ENCODE assay signal across 15 cellular contexts in genomic region chr15:32096867-32097266, GRCh38.
"Had no signal": no experiment of that assay in that cellular context is flagged by ENCODE, and none has a peak within 500 bp of the region (broad histone marks: within the 10 kb centered on the region; RNA-seq: fewer than 3 reads in every experiment).

No MANE protein-coding gene starts in this region.

- H3K4me1 Mint-ChIP-seq: activated naive CD8-positive, alpha-beta T cell treated with anti-CD3 and anti-CD28 coated beads, Interleukin-2, amount 50 U/mL, for 24 hours; activated T-helper 17 cell treated with anti-CD3 and anti-CD28 coated beads, Interleukin-2, amount 50 U/mL, for 72 hours; naive B cell; stimulated activated effector memory CD8-positive, alpha-beta T cell treated with anti-CD3 and anti-CD28 coated beads, Interleukin-12 subunit alpha, Interleukin-12 subunit beta, amount 100 ng/mL, for 72 hours had no signal

- H3K4me3 Mint-ChIP-seq: activated naive CD8-positive, alpha-beta T cell treated with anti-CD3 and anti-CD28 coated beads, Interleukin-2, amount 50 U/mL, for 24 hours; activated T-helper 17 cell treated with anti-CD3 and anti-CD28 coated beads, Interleukin-2, amount 50 U/mL, for 72 hours; dendritic cell treated with granulocyte-macrophage colony-stimulating factor and Interleukin-4, amounts not matched to agents 40 ng/mL and 50 ng/mL, for 4 days; naive B cell; stimulated activated effector memory CD8-positive, alpha-beta T cell treated with anti-CD3 and anti-CD28 coated beads, Interleukin-12 subunit alpha, Interleukin-12 subunit beta, amount 100 ng/mL, for 72 hours had no signal

- H3K36me3 Mint-ChIP-seq: naive B cell; stimulated activated effector memory CD8-positive, alpha-beta T cell treated with anti-CD3 and anti-CD28 coated beads, Interleukin-12 subunit alpha, Interleukin-12 subunit beta, amount 100 ng/mL, for 72 hours had no signal

- H3K36me3 ChIP-seq: ascending aorta, heart left ventricle, pancreas, thoracic aorta had no signal

- H3K9me3 Mint-ChIP-seq: activated naive CD8-positive, alpha-beta T cell treated with anti-CD3 and anti-CD28 coated beads, Interleukin-2, amount 50 U/mL, for 24 hours; activated T-helper 17 cell treated with anti-CD3 and anti-CD28 coated beads, Interleukin-2, amount 50 U/mL, for 72 hours; dendritic cell treated with granulocyte-macrophage colony-stimulating factor and Interleukin-4, amounts not matched to agents 40 ng/mL and 50 ng/mL, for 4 days; stimulated activated effector memory CD8-positive, alpha-beta T cell treated with anti-CD3 and anti-CD28 coated beads, Interleukin-12 subunit alpha, Interleukin-12 subunit beta, amount 100 ng/mL, for 72 hours had no signal

- ATAC-seq: activated naive CD8-positive, alpha-beta T cell treated with anti-CD3 and anti-CD28 coated beads, Interleukin-2, amount 50 U/mL, for 24 hours; activated T-helper 17 cell treated with anti-CD3 and anti-CD28 coated beads, Interleukin-2, amount 50 U/mL, for 72 hours; heart left ventricle; left lobe of liver; stimulated activated effector memory CD8-positive, alpha-beta T cell treated with anti-CD3 and anti-CD28 coated beads, Interleukin-12 subunit alpha, Interleukin-12 subunit beta, amount 100 ng/mL, for 72 hours had no signal

- H3K27ac Mint-ChIP-seq: activated naive CD8-positive, alpha-beta T cell treated with anti-CD3 and anti-CD28 coated beads, Interleukin-2, amount 50 U/mL, for 24 hours; activated T-helper 17 cell treated with anti-CD3 and anti-CD28 coated beads, Interleukin-2, amount 50 U/mL, for 72 hours; dendritic cell treated with granulocyte-macrophage colony-stimulating factor and Interleukin-4, amounts not matched to agents 40 ng/mL and 50 ng/mL, for 4 days; naive B cell; stimulated activated effector memory CD8-positive, alpha-beta T cell treated with anti-CD3 and anti-CD28 coated beads, Interleukin-12 subunit alpha, Interleukin-12 subunit beta, amount 100 ng/mL, for 72 hours had no signal

- H3K27me3 Mint-ChIP-seq: dendritic cell treated with granulocyte-macrophage colony-stimulating factor and Interleukin-4, amounts not matched to agents 40 ng/mL and 50 ng/mL, for 4 days had no signal

- H3K27ac ChIP-seq: ascending aorta, heart left ventricle, pancreas, thoracic aorta had no signal

- H3K4me3 ChIP-seq: ascending aorta, heart left ventricle, pancreas, thoracic aorta had no signal

- DNase-seq: activated CD4-positive, alpha-beta T cell treated with anti-CD3 and anti-CD28 coated beads, Interleukin-2, amount 50 U/mL, for 4 hours; activated CD4-positive, CD25-positive, alpha-beta regulatory T cell treated with anti-CD3 and anti-CD28 coated beads, Interleukin-2, amount 50 U/mL, for 72 hours; activated naive CD4-positive, alpha-beta T cell treated with Interleukin-2 at 50 U/mL for 16 hours; activated naive CD8-positive, alpha-beta T cell treated with anti-CD3 and anti-CD28 coated beads, Interleukin-2, amount 50 U/mL, for 24 hours; effector memory CD4-positive, alpha-beta T cell; heart left ventricle; naive B cell; pancreas; stimulated activated CD4-positive, alpha-beta T cell treated with anti-CD3 and anti-CD28 coated beads, Interleukin-12 subunit alpha, Interleukin-12 subunit beta, amount 100 ng/mL, for 4 hours had no signal

- H3K27me3 ChIP-seq: ascending aorta, pancreas had no signal

- H3K4me1 ChIP-seq: ascending aorta, heart left ventricle had no signal
